8 cellular contexts compared by ENCODE assay signal in the genomic region with DNA sequence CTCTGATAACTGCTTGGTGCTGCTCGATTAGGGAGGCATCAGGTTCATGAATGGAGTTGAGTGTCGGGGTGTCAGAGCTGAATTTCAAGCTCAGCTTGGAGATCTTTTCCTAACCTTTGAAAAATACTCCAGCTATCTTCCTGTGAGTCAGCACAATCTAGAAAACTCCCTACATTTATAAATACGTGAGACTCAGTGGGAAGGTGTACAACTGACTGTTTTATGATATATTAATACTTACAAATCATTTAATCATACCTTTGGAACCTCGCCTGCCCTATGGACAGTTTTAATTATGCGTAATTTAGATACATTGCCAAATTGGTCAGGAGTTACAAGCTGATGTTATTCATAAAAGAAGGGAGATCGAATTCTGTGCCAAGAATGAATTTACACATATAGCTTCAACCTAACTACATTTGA. TPM values are rescaled to one million over a fixed set of nuclear protein-coding genes. Genes with fewer than 3 reads are reported as not detected.
A peak's percentile ranks its signal among the peaks of the same experiment; 100 is the strongest.
DNase-seq lines count a peak whose midpoint lies in the region; ATAC-seq and TF ChIP-seq lines count a peak whose summit lies in the region.

No MANE protein-coding gene starts in this region.

- H3K36me3 Mint-ChIP-seq in progenitor cell of endocrine pancreas (ENCODE audit: insufficient read depth): peaks cover 1% of the 10 kb centered on the region

- H3K27ac ChIP-seq in Panc1 (ENCODE audit: low read length): peak overlapping the region; percentile 83

- peaks cover 39% of the 10 kb centered on the region for H3K4me1 Mint-ChIP-seq in progenitor cell of endocrine pancreas (ENCODE audit: low read depth)

- no peaks in the 10 kb centered on the region for H3K27me3 ChIP-seq in Panc1 (ENCODE audit: control insufficient read depth, insufficient read depth, low read length)

- peaks cover 4% of the 10 kb centered on the region for H3K27me3 Mint-ChIP-seq in progenitor cell of endocrine pancreas

- in situ Hi-C loops in Panc1 (cut with HindIII; ENCODE audit: low pct_unique_long_range_greater_than_20kb, low sequenced_read_pairs): no loop called here

- no peaks in the 10 kb centered on the region for H3K9me3 ChIP-seq in Panc1 (ENCODE audit: control insufficient read depth, insufficient read depth, low read depth, low read length)

- ATAC-seq in GM18517 (IDR thresholded peaks at IDR 0.05; ENCODE audit: unreplicated experiment) (peak; percentile 34), Panc1 (peak; percentile 26), HG02642 (IDR thresholded peaks at IDR 0.05; ENCODE audit: poor library complexity, unreplicated experiment) (no peak)

- peak overlapping the region; percentile 93 for H3K4me3 Mint-ChIP-seq in progenitor cell of endocrine pancreas (ENCODE audit: low read depth)

- DNase-seq in Panc1 (ENCODE audit: low read depth, low spot score) (no peak), epithelial cell of proximal tubule (ENCODE audit: low read depth) (no peak), progenitor cell of endocrine pancreas (ENCODE audit: low spot score, unreplicated experiment) (no peak), kidney glomerular epithelial cell (lab: John Stamatoyannopoulos, UW) (no peak), NCI-H2029 (lab: John Stamatoyannopoulos, UW) (no peak)
- no peak for DNase-seq in central memory CD4-positive, alpha-beta T cell

- BruUV-seq in Panc1 (replicated peaks; lab: Mats Ljungman, UMichigan): no TSS peak

- no peaks in the 10 kb centered on the region for H3K9me3 Mint-ChIP-seq in progenitor cell of endocrine pancreas (ENCODE audit: low read depth)

- intact Hi-C loops in Panc1 (cut with micrococcal nuclease; ENCODE audit: unreplicated experiment): no loop called here

- no peaks in the 10 kb centered on the region for H3K4me1 ChIP-seq in Panc1 (ENCODE audit: control insufficient read depth, insufficient read depth, low read length)

- no peak for TF ChIP-seq CTCF in Panc1 (IDR thresholded peaks at IDR 0.05)
- no peak for TF ChIP-seq CTCF in epithelial cell of proximal tubule (conservative IDR thresholded peaks at IDR 0.05; ENCODE audit: low read depth, low read length)
- no peak for TF ChIP-seq CTCF in progenitor cell of endocrine pancreas (IDR thresholded peaks at IDR 0.05; ENCODE audit: unreplicated experiment)

- H3K4me3 ChIP-seq in Panc1 (ENCODE audit: low read depth in 2 of 2, low read length in 2 of 2) (peak overlapping the region; percentile 79 to 88), epithelial cell of proximal tubule (ENCODE audit: low read depth, low read length) (peak overlapping the region; percentile 98)

- POLR2A ChIA-PET in Panc1 (lab: Charles Lee): no interaction called here

- CTCF ChIA-PET in Panc1 (lab: Charles Lee): no interaction called here

- H3K27ac Mint-ChIP-seq in progenitor cell of endocrine pancreas: peak overlapping the region; percentile 89

- H3K36me3 ChIP-seq in Panc1 (ENCODE audit: control insufficient read depth, insufficient read depth, low read length): no peaks in the 10 kb centered on the region; the same call in 1 of the 2 replicates

RNA-seq across cellular contexts. Expression of a gene that starts 1.0 kb away (rescaled TPM):
- total RNA-seq in Panc1 (2021; ENCODE audit: unreplicated experiment) (24.3 TPM), epithelial cell of proximal tubule (36.3 and 41.8 TPM in 2 replicates), progenitor cell of endocrine pancreas (51.9 and 55.8 TPM in 2 replicates)
- polyA plus RNA-seq in Panc1 (2012; ENCODE audit: insufficient read length): 24.1 TPM
